Comparison of ENCODE assay signal across 31 cellular contexts in genomic region chr12:58395056-58395455, GRCh38.
"Had no signal": no experiment of that assay in that cellular context is flagged by ENCODE, and none has a peak within 500 bp of the region (broad histone marks: within the 10 kb centered on the region; RNA-seq: fewer than 3 reads in every experiment).

No MANE protein-coding gene starts in this region.

- ATAC-seq: activated CD8-positive, alpha-beta T cell treated with anti-CD3 and anti-CD28 coated beads for 36 hours; activated T-cell treated with anti-CD3 and anti-CD28 coated beads, Interleukin-2, amount 50 U/mL, for 72 hours; activated T-helper 17 cell treated with anti-CD3 and anti-CD28 coated beads, Interleukin-2, amount 50 U/mL, for 72 hours; Panc1; SK-N-SH treated with all-trans-retinoic acid at 6 μM for 48 hours; T-cell; T-helper 17 cell had no signal

- H3K27ac Mint-ChIP-seq: activated B cell treated with CpG ODN at 0.5 μM for 24 hours; activated CD8-positive, alpha-beta T cell treated with anti-CD3 and anti-CD28 coated beads for 36 hours; activated naive CD4-positive, alpha-beta T cell treated with anti-CD3 and anti-CD28 coated beads, Interleukin-2, amount 50 U/mL, for 24 hours; activated naive CD8-positive, alpha-beta T cell treated with anti-CD3 and anti-CD28 coated beads, Interleukin-2, amount 10 ng/mL, durations not matched to agents 7 days and 5 days; activated T-cell treated with anti-CD3 and anti-CD28 coated beads, Interleukin-2, amount 50 U/mL, for 72 hours; activated T-helper 17 cell treated with anti-CD3 and anti-CD28 coated beads, Interleukin-2, amount 50 U/mL, for 72 hours; T-cell; T-helper 17 cell had no signal

- H3K4me3 ChIP-seq: breast epithelium had no signal

- H3K36me3 ChIP-seq: breast epithelium had no signal

- H3K9me3 ChIP-seq: breast epithelium had no signal

- H3K27ac ChIP-seq: breast epithelium, KMS-11, RWPE1, VCaP had no signal

- H3K4me2 ChIP-seq: KMS-11 had no signal

- H3K4me1 Mint-ChIP-seq: activated B cell treated with CpG ODN at 0.5 μM for 24 hours; activated naive CD4-positive, alpha-beta T cell treated with anti-CD3 and anti-CD28 coated beads, Interleukin-2, amount 50 U/mL, for 24 hours; activated naive CD8-positive, alpha-beta T cell treated with anti-CD3 and anti-CD28 coated beads, Interleukin-2, amount 10 ng/mL, durations not matched to agents 7 days and 5 days; activated T-helper 17 cell treated with anti-CD3 and anti-CD28 coated beads, Interleukin-2, amount 50 U/mL, for 72 hours; T-cell; T-helper 17 cell had no signal

- H3K36me3 Mint-ChIP-seq: activated naive CD4-positive, alpha-beta T cell treated with anti-CD3 and anti-CD28 coated beads, Interleukin-2, amount 50 U/mL, for 24 hours; activated naive CD8-positive, alpha-beta T cell treated with anti-CD3 and anti-CD28 coated beads, Interleukin-2, amount 10 ng/mL, durations not matched to agents 7 days and 5 days; T-cell had no signal

- H3K9me3 Mint-ChIP-seq: activated CD8-positive, alpha-beta T cell treated with anti-CD3 and anti-CD28 coated beads for 36 hours; activated naive CD8-positive, alpha-beta T cell treated with anti-CD3 and anti-CD28 coated beads, Interleukin-2, amount 10 ng/mL, durations not matched to agents 7 days and 5 days had no signal

- H3K27me3 ChIP-seq: breast epithelium had no signal

- H3K4me1 ChIP-seq: breast epithelium had no signal

- H3K9ac ChIP-seq: KMS-11 had no signal

- H3K4me3 Mint-ChIP-seq: activated B cell treated with CpG ODN at 0.5 μM for 24 hours; activated CD8-positive, alpha-beta T cell treated with anti-CD3 and anti-CD28 coated beads for 36 hours; activated naive CD4-positive, alpha-beta T cell treated with anti-CD3 and anti-CD28 coated beads, Interleukin-2, amount 50 U/mL, for 24 hours; activated naive CD8-positive, alpha-beta T cell treated with anti-CD3 and anti-CD28 coated beads, Interleukin-2, amount 10 ng/mL, durations not matched to agents 7 days and 5 days; activated T-cell treated with anti-CD3 and anti-CD28 coated beads, Interleukin-2, amount 50 U/mL, for 72 hours; activated T-helper 17 cell treated with anti-CD3 and anti-CD28 coated beads, Interleukin-2, amount 50 U/mL, for 72 hours; T-cell; T-helper 17 cell had no signal

- DNase-seq: activated B cell treated with CpG ODN at 0.5 μM for 24 hours; activated CD4-positive, alpha-beta T cell treated with anti-CD3 and anti-CD28 coated beads for 4 hours; activated CD4-positive, alpha-beta T cell treated with anti-CD3 and anti-CD28 coated beads, Interleukin-2, amount 50 U/mL, for 4 hours; activated CD4-positive, CD25-positive, alpha-beta regulatory T cell treated with anti-CD3 and anti-CD28 coated beads, Interleukin-2, amount 50 U/mL, for 72 hours; activated CD8-positive, alpha-beta T cell treated with anti-CD3 and anti-CD28 coated beads for 36 hours; activated effector memory CD4-positive, alpha-beta T cell treated with anti-CD3 and anti-CD28 coated beads, Interleukin-2, amount 50 U/mL, for 16 hours; activated naive CD4-positive, alpha-beta T cell treated with Interleukin-2 at 50 U/mL for 16 hours; activated naive CD8-positive, alpha-beta T cell treated with anti-CD3 and anti-CD28 coated beads, Interleukin-2, amount 10 ng/mL, durations not matched to agents 7 days and 5 days; activated T-cell treated with anti-CD3 and anti-CD28 coated beads, Interleukin-2, amount 50 U/mL, for 1 hour; activated T-cell treated with anti-CD3 and anti-CD28 coated beads, Interleukin-2, amount 50 U/mL, for 72 hours; NCI-H1092 treated with DMSO at 0.1 percent for 48 hours; NCI-H1417; NCI-H146; NCI-H187; NCI-H2029 treated with DMSO at 0.1 percent for 48 hours; NCI-H2107; NCI-H2171; NCI-H510A; NCI-H526; NCI-H748 treated with DMSO at 0.1 percent for 48 hours; SIG-M5; T-cell; T-helper 17 cell had no signal
